In genomic region chr17:58570758-58571157, GRCh38 we compare ENCODE assay signal across 10 cellular contexts.
"Had no signal": no experiment of that assay in that cellular context is flagged by ENCODE, and none has a peak within 500 bp of the region (broad histone marks: within the 10 kb centered on the region; RNA-seq: fewer than 3 reads in every experiment).

No MANE protein-coding gene starts in this region.

- H3K27ac ChIP-seq: GM23248, HL-60 had no signal

- H3K9me3 Mint-ChIP-seq: H9, HFFc6, IgD-negative memory B cell had no signal

- H3K9ac ChIP-seq: GM23248 had no signal

- H2AFZ ChIP-seq: GM23248 had no signal

- H3K27me3 Mint-ChIP-seq: IgD-negative memory B cell had no signal

- H3K4me3 ChIP-seq: GM23248 had no signal

- H3K27ac Mint-ChIP-seq: HFFc6, IgD-negative memory B cell had no signal

- FAIRE-seq: H54, HepG2 had no signal

- H3K36me3 Mint-ChIP-seq: IgD-negative memory B cell had no signal

- H3K4me3 Mint-ChIP-seq: H9, HFFc6, IgD-negative memory B cell had no signal

- ATAC-seq: HepG2 had no signal

- H3K4me1 Mint-ChIP-seq: IgD-negative memory B cell had no signal

- DNase-seq: GM23248, GOT3, H9, HCEC 1CT, HFFc6, KG1 had no signal
